In genomic region chr1:11053758-11054137, GRCh38 we compare ENCODE assay signal across 11 cellular contexts. TPM values are rescaled to one million over a fixed set of nuclear protein-coding genes. Genes with fewer than 3 reads are reported as not detected.
A peak's percentile ranks its signal among the peaks of the same experiment; 100 is the strongest.
DNase-seq lines count a peak whose midpoint lies in the region; ATAC-seq and TF ChIP-seq lines count a peak whose summit lies in the region.
"Had no signal": no experiment of that assay in that cellular context is flagged by ENCODE, and none has a peak within 500 bp of the region (broad histone marks: within the 10 kb centered on the region; RNA-seq: fewer than 3 reads in every experiment).

No MANE protein-coding gene starts in this region.

- H2AFZ ChIP-seq in mesenchymal stem cell (ENCODE audit: low read depth, low read length): no peak overlapping the region

- CTCF ChIA-PET in CD4-positive, alpha-beta T cell (lab: Charles Lee): no interaction called here

- H3K14ac ChIP-seq in mesenchymal stem cell (ENCODE audit: low read length in 2 of 2): no peak overlapping the region

- no peak for TF ChIP-seq POLR2A in body of pancreas (IDR thresholded peaks at IDR 0.05)

- H3K4me1 ChIP-seq in body of pancreas (peaks cover 34% of the 10 kb centered on the region), mesenchymal stem cell (ENCODE audit: control insufficient read depth, insufficient read depth, low read depth, low read length) (peaks cover 6% of the 10 kb centered on the region)

- H3K4me3 ChIP-seq in body of pancreas (no peak overlapping the region), mesenchymal stem cell (ENCODE audit: insufficient read depth in 1 of 2, low read depth in 1 of 2, low read length in 2 of 2) (no peak overlapping the region)

- POLR2A ChIA-PET in CD4-positive, alpha-beta T cell (lab: Charles Lee): interaction anchor here (1.1 kb wide), 1 partner anchor 26 kb away, joined by 3 read pairs; no protein-coding TSS in a partner anchor

- no peaks in the 10 kb centered on the region for H3K9me3 Mint-ChIP-seq in CD4-positive, alpha-beta T cell

- no peak overlapping the region for H3K4me2 ChIP-seq in mesenchymal stem cell (ENCODE audit: low read length, poor library complexity, severe bottlenecking)

- H2AK5ac ChIP-seq in mesenchymal stem cell (ENCODE audit: low read length, severe bottlenecking): no peak overlapping the region

- H2BK120ac ChIP-seq in mesenchymal stem cell (ENCODE audit: low read depth, low read length): no peak overlapping the region

- H3K18ac ChIP-seq in mesenchymal stem cell (ENCODE audit: low read depth in 1 of 2, low read length in 2 of 2): no peak overlapping the region

- H2BK15ac ChIP-seq in mesenchymal stem cell (ENCODE audit: low read depth, poor library complexity, severe bottlenecking): no peak overlapping the region

- H3K79me1 ChIP-seq in mesenchymal stem cell (replicated peaks; ENCODE audit: low read length, poor library complexity, severe bottlenecking): peaks cover 18% of the 10 kb centered on the region

- no peak overlapping the region for H4K8ac ChIP-seq in mesenchymal stem cell (ENCODE audit: low read length)

- no peak overlapping the region for H3K9ac ChIP-seq in mesenchymal stem cell (ENCODE audit: low read length)

- H3K4ac ChIP-seq in mesenchymal stem cell (ENCODE audit: low read depth in 1 of 2, low read length in 2 of 2): no peak overlapping the region

- no peak overlapping the region for H2BK5ac ChIP-seq in mesenchymal stem cell (ENCODE audit: low read depth, low read length, poor library complexity, severe bottlenecking)

- 53 to 80% methylated on average over 3 to 10 of the region's 10 CpGs for WGBS in body of pancreas, 2 donors
- WGBS in mesenchymal stem cell: 77% methylated on average over 10 of the region's 10 CpGs

- peaks cover 26% of the 10 kb centered on the region for H3K36me3 Mint-ChIP-seq in CD4-positive, alpha-beta T cell (ENCODE audit: low read depth)

- H3K27me3 ChIP-seq in body of pancreas: no peaks in the 10 kb centered on the region
- H3K27me3 ChIP-seq in mesenchymal stem cell (ENCODE audit: control insufficient read depth in 1 of 2, insufficient read depth in 1 of 2, low read length in 2 of 2): peaks cover 0 to 6% of the 10 kb centered on the region in 2 experiments
- H3K27me3 ChIP-seq in CD4-positive, alpha-beta T cell (ENCODE audit: control insufficient read depth, insufficient read depth, low read length): no peaks in the 10 kb centered on the region

- no peak overlapping the region for H2BK12ac ChIP-seq in mesenchymal stem cell (ENCODE audit: low read length in 2 of 2)

- DNase-seq in EH (ENCODE audit: low read depth) (peak; percentile 41), HK-2 (ENCODE audit: unreplicated experiment) (peak; percentile 45), body of pancreas (peak; percentile 39 to 54 (median 47)), mesenchymal stem cell (peak; percentile 15), NCI-H748 (lab: John Stamatoyannopoulos, UW; ENCODE audit: unreplicated experiment) (no peak)
- no peak for DNase-seq in CD4-positive, alpha-beta T cell
- DNase-seq: effector memory CD4-positive, alpha-beta T cell; NCI-H187 treated with DMSO at 0.1 percent for 48 hours had no signal

- no peak for TF ChIP-seq CTCF in body of pancreas (IDR thresholded peaks at IDR 0.05)
- TF ChIP-seq CTCF in CD4-positive, alpha-beta T cell (IDR thresholded peaks at IDR 0.05): no peak

- H3K4me3 Mint-ChIP-seq in CD4-positive, alpha-beta T cell: no peak overlapping the region

- H3K23ac ChIP-seq in mesenchymal stem cell (ENCODE audit: low read length in 2 of 2): no peak overlapping the region

- intact Hi-C loops in body of pancreas (cut with DNase I): no loop called here
- intact Hi-C loops in CD4-positive, alpha-beta T cell (cut with DNase I, micrococcal nuclease): no loop called here

- peaks cover 3% of the 10 kb centered on the region for H3K4me1 Mint-ChIP-seq in CD4-positive, alpha-beta T cell (ENCODE audit: low read depth)

- peaks cover 0 to 7% of the 10 kb centered on the region in 2 donors for H3K36me3 ChIP-seq in body of pancreas (replicated peaks in 1 of 2; ENCODE audit: insufficient read depth in 1 of 2, low read depth in 2 of 2)
- peaks cover 30 to 59% of the 10 kb centered on the region in 2 experiments for H3K36me3 ChIP-seq in mesenchymal stem cell (ENCODE audit: control insufficient read depth in 1 of 2, insufficient read depth in 2 of 2, low read depth in 1 of 2, low read length in 2 of 2)

- H3K27ac ChIP-seq in body of pancreas (no peak overlapping the region), mesenchymal stem cell (ENCODE audit: low read length, poor library complexity, severe bottlenecking) (no peak overlapping the region)
- no peak overlapping the region for H3K27ac ChIP-seq in CD4-positive, alpha-beta T cell (ENCODE audit: low read depth, low read length)

- no peaks in the 10 kb centered on the region for H3K9me3 ChIP-seq in body of pancreas
- no peaks in the 10 kb centered on the region for H3K9me3 ChIP-seq in mesenchymal stem cell (ENCODE audit: control insufficient read depth, low read length)
- H3K9me3 ChIP-seq in CD4-positive, alpha-beta T cell (ENCODE audit: control insufficient read depth, low read length): no peaks in the 10 kb centered on the region

- H3K27ac Mint-ChIP-seq in CD4-positive, alpha-beta T cell: no peak overlapping the region
- H3K27ac Mint-ChIP-seq: progenitor cell of endocrine pancreas had no signal

- no peaks in the 10 kb centered on the region for H3K27me3 Mint-ChIP-seq in CD4-positive, alpha-beta T cell
- H3K27me3 Mint-ChIP-seq: progenitor cell of endocrine pancreas had no signal

- H4K91ac ChIP-seq in mesenchymal stem cell (ENCODE audit: low read length): no peak overlapping the region

- no peak for ATAC-seq in body of pancreas
- no peak for ATAC-seq in CD4-positive, alpha-beta T cell (ENCODE audit: poor library complexity)
- ATAC-seq in HG03571 (IDR thresholded peaks at IDR 0.05; ENCODE audit: unreplicated experiment): no peak

RNA-seq across cellular contexts. Expression of gene SRM, which starts 6.1 kb away (rescaled TPM):
- total RNA-seq in body of pancreas: 100 to 1,000 TPM in 1 of 2 donors, 10 to 100 TPM in 1; 50.3 to 159 TPM
- 208 TPM for polyA plus RNA-seq in mesenchymal stem cell (2013, experiment 1 of 2)
- polyA plus RNA-seq in mesenchymal stem cell (2013, experiment 2 of 2): 196 TPM
- total RNA-seq in CD4-positive, alpha-beta T cell: 10 to 100 TPM; 21.2 to 24.8 TPM

RNA-seq across cellular contexts. Expression of gene MASP2, which starts 6.7 kb away (rescaled TPM):
- total RNA-seq in body of pancreas: not detected
- polyA plus RNA-seq in mesenchymal stem cell (2013, experiment 1 of 2): not detected
- not detected for polyA plus RNA-seq in mesenchymal stem cell (2013, experiment 2 of 2)
- total RNA-seq in CD4-positive, alpha-beta T cell: under 1 TPM; 0.27 to 0.53 TPM
- total RNA-seq: kidney, progenitor cell of endocrine pancreas had no signal

RNA-seq across cellular contexts. Expression of gene TARDBP, which starts 41.3 kb away (rescaled TPM):
- total RNA-seq in body of pancreas: 100 to 1,000 TPM; 104 to 136 TPM
- polyA plus RNA-seq in mesenchymal stem cell (2013, experiment 1 of 2): 132 TPM
- 135 TPM for polyA plus RNA-seq in mesenchymal stem cell (2013, experiment 2 of 2)
- total RNA-seq in CD4-positive, alpha-beta T cell: 100 to 1,000 TPM; 141 to 149 TPM

RNA-seq across cellular contexts. Expression of gene EXOSC10, which starts 45.9 kb away (rescaled TPM):
- 10 to 100 TPM; 37.9 to 83.4 TPM for total RNA-seq in body of pancreas
- 46.0 TPM for polyA plus RNA-seq in mesenchymal stem cell (2013, experiment 1 of 2)
- 42.0 TPM for polyA plus RNA-seq in mesenchymal stem cell (2013, experiment 2 of 2)
- total RNA-seq in CD4-positive, alpha-beta T cell: 10 to 100 TPM; 81.6 to 89.0 TPM

Comparison
In these comparisons a context has a peak if more than half of its experiments do, and no peak if none do; other contexts are left out.
1. DNase-seq: peak in EH (single experiment), HK-2 (single experiment), body of pancreas (4 of 4) and mesenchymal stem cell (single experiment); none in CD4-positive, alpha-beta T cell (0 of 10) and NCI-H748 (single experiment).